In the genomic region with DNA sequence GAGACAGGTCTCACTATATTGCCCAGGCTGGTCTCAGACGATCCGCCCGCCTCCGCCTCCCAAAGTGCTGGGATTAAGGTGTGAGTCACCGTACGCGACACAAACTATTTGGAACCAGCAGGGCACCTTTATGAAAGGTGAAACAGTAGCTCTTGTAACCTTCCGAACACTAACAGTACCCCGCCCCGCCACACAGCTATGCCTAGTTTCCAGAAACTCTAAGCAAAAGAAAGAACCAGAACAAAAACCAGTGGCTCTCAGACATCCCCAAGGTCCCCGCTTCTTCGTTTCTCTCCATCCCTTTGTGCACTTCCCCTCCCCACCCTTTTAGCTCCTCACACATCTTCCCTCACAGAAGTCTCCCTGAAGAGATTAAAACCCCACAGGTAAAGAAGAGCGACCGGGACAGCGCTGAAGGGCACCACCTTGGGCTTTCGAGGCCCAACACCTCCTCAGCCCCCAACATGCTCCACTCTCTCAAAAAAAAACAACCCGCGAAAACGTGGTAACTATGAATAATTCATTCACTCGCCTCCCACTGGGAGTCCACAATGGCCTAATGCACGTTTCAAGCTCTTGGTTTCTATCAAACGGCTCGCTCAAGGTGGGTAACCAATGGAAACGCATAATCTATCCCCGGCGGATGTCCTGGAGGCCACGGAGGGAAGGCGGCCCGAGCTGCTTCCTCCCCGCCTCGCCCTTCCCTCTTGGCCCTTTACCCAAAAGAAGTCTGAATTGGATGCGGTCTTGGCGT, we compare ENCODE assay signal across 8 cellular contexts. TPM values are rescaled to one million over a fixed set of nuclear protein-coding genes. Genes with fewer than 3 reads are reported as not detected.
DNase-seq lines count a peak whose midpoint lies in the region; ATAC-seq, FAIRE-seq and TF ChIP-seq lines count a peak whose summit lies in the region.

No MANE protein-coding gene starts in this region.

- H3K27ac Mint-ChIP-seq in activated T-cell treated with anti-CD3 and anti-CD28 coated beads, Interleukin-2, amount 50 U/mL, for 72 hours = peak overlapping the region; percentile 89
- peak overlapping the region; percentile 98 for H3K27ac Mint-ChIP-seq in glutamatergic neuron (ENCODE audit: unreplicated experiment)

- peak overlapping the region; percentile 94 to 98 for H3K4me3 Mint-ChIP-seq in activated T-cell treated with anti-CD3 and anti-CD28 coated beads, Interleukin-2, amount 50 U/mL, for 72 hours
- H3K4me3 Mint-ChIP-seq in glutamatergic neuron (ENCODE audit: unreplicated experiment) = peak overlapping the region; percentile 97

- peaks cover 10% of the 10 kb centered on the region in 2 donors for H3K36me3 Mint-ChIP-seq in activated T-cell treated with anti-CD3 and anti-CD28 coated beads, Interleukin-2, amount 50 U/mL, for 72 hours (ENCODE audit: insufficient read depth in 2 of 2)
- no peaks in the 10 kb centered on the region for H3K36me3 Mint-ChIP-seq in glutamatergic neuron (ENCODE audit: unreplicated experiment)

- DNase-seq in GM13976 (ENCODE audit: low spot score) (peak; percentile 75), HFF-Myc (ENCODE audit: extremely low read depth, low read depth) (no peak), NCI-H146 (lab: John Stamatoyannopoulos, UW) (peak; percentile 78), glutamatergic neuron (peak; percentile 72), pulmonary artery endothelial cell (ENCODE audit: low read depth, low spot score) (peak; percentile 26), NCI-H187 (lab: John Stamatoyannopoulos, UW) (no peak), urothelium cell line (ENCODE audit: low spot score) (no peak)
- peak; percentile 55 to 60 for DNase-seq in activated T-cell treated with anti-CD3 and anti-CD28 coated beads, Interleukin-2, amount 50 U/mL, for 72 hours

- in situ Hi-C loops in GM13976 (cut with MboI; ENCODE audit: low sequenced_read_pairs, unreplicated experiment) = no loop called here

- TF ChIP-seq CTCF in GM13976 (IDR thresholded peaks at IDR 0.05; ENCODE audit: borderline replicate concordance, control extremely low read depth, extremely low read depth, insufficient read depth, missing control alignments) (no peak), HFF-Myc (IDR thresholded peaks at IDR 0.05; ENCODE audit: low read depth, low read length, missing control alignments) (no peak), glutamatergic neuron (IDR thresholded peaks at IDR 0.05; ENCODE audit: partially characterized antibody, unreplicated experiment) (no peak)

- H3K4me3 ChIP-seq in HFF-Myc (replicated peaks; ENCODE audit: low read depth, low read length) = peak overlapping the region; percentile 75

- peak; percentile 53 to 59 for ATAC-seq in activated T-cell treated with anti-CD3 and anti-CD28 coated beads, Interleukin-2, amount 50 U/mL, for 72 hours (replicated peaks in 1 of 2)

- FAIRE-seq in urothelium cell line (lab: Jason Lieb, UNC) = no peak

- H3K27me3 Mint-ChIP-seq in activated T-cell treated with anti-CD3 and anti-CD28 coated beads, Interleukin-2, amount 50 U/mL, for 72 hours (ENCODE audit: low read depth) = no peaks in the 10 kb centered on the region
- H3K27me3 Mint-ChIP-seq in glutamatergic neuron (ENCODE audit: unreplicated experiment) = peaks cover 3% of the 10 kb centered on the region

- no peaks in the 10 kb centered on the region for H3K9me3 Mint-ChIP-seq in activated T-cell treated with anti-CD3 and anti-CD28 coated beads, Interleukin-2, amount 50 U/mL, for 72 hours
- peaks cover 16% of the 10 kb centered on the region for H3K9me3 Mint-ChIP-seq in glutamatergic neuron (ENCODE audit: unreplicated experiment)

- H3K4me1 Mint-ChIP-seq in activated T-cell treated with anti-CD3 and anti-CD28 coated beads, Interleukin-2, amount 50 U/mL, for 72 hours (ENCODE audit: low read depth) = peaks cover 68% of the 10 kb centered on the region
- peaks cover 41% of the 10 kb centered on the region for H3K4me1 Mint-ChIP-seq in glutamatergic neuron (ENCODE audit: low read depth, unreplicated experiment)

RNA-seq across cellular contexts. Expression of a gene that starts 0.9 kb away (rescaled TPM):
- 10 to 100 TPM; 29.3 TPM for total RNA-seq in activated T-cell treated with anti-CD3 and anti-CD28 coated beads, Interleukin-2, amount 50 U/mL, for 72 hours
- total RNA-seq in glutamatergic neuron (ENCODE audit: unreplicated experiment) (34.4 TPM), pulmonary artery endothelial cell (33.8 and 38.4 TPM in 2 replicates)

RNA-seq across cellular contexts. Expression of a gene that starts 1.2 kb away (rescaled TPM):
- total RNA-seq in activated T-cell treated with anti-CD3 and anti-CD28 coated beads, Interleukin-2, amount 50 U/mL, for 72 hours = 10 to 100 TPM; 40.0 to 47.8 TPM
- total RNA-seq in glutamatergic neuron (ENCODE audit: unreplicated experiment) (54.9 TPM), pulmonary artery endothelial cell (19.3 and 29.5 TPM in 2 replicates)

RNA-seq across cellular contexts. Expression of a gene that starts 32.6 kb away (rescaled TPM):
- 1 to 10 TPM; 6.3 to 8.4 TPM for total RNA-seq in activated T-cell treated with anti-CD3 and anti-CD28 coated beads, Interleukin-2, amount 50 U/mL, for 72 hours
- total RNA-seq in glutamatergic neuron (ENCODE audit: unreplicated experiment) (7.8 TPM), pulmonary artery endothelial cell (7.9 and 9.7 TPM in 2 replicates)

RNA-seq across cellular contexts. Expression of a gene that starts 38.9 kb away (rescaled TPM):
- total RNA-seq in activated T-cell treated with anti-CD3 and anti-CD28 coated beads, Interleukin-2, amount 50 U/mL, for 72 hours = 1 to 10 TPM; 7.0 to 9.5 TPM
- total RNA-seq in glutamatergic neuron (ENCODE audit: unreplicated experiment) (2,561 TPM), pulmonary artery endothelial cell (3.4 and 3.9 TPM in 2 replicates)

Comparison
In these comparisons a context has a peak if more than half of its experiments do, and no peak if none do; other contexts are left out.
1. DNase-seq: peak in GM13976 (single experiment), NCI-H146 (single experiment), activated T-cell treated with anti-CD3 and anti-CD28 coated beads, Interleukin-2, amount 50 U/mL, for 72 hours (2 of 2), glutamatergic neuron (single experiment) and pulmonary artery endothelial cell (single experiment); none in HFF-Myc (single experiment), NCI-H187 (0 of 2) and urothelium cell line (single experiment).